In the genomic region with DNA sequence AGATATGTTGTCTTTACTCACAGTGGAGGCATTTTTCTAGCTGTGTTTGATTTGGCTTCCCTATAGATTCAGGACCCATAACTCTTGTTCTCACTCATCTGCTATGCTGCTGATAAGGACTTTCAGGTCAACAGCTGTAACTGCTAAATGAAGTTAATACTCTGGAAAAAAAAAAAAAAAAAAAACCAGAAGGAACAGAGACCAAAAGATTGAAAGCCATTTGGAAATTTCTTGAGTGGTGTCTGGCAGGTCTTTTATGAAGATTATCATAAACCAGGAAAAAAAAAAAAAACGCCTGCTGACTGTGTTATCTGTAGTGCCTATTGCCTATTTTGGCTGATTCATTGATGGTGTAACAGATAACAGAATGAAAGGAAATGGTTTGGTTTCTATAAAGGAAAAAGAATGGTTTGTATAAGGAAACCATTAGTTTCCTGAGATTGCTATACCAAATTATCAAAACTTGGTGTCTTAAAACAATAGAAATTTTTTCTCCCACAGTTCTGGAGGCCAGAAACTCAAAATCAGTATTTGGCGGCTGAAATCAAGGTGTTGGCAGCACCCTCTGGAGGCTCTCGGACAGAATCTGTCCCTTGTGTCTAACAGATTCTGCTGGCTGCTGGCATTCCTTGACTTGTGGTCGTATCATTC, we compare ENCODE assay signal across 15 cellular contexts.
DNase-seq lines count a peak whose midpoint lies in the region; ATAC-seq and TF ChIP-seq lines count a peak whose summit lies in the region.
"Had no signal": no experiment of that assay in that cellular context is flagged by ENCODE, and none has a peak within 500 bp of the region (broad histone marks: within the 10 kb centered on the region; RNA-seq: fewer than 3 reads in every experiment).

No MANE protein-coding gene starts in this region.

- peaks cover 50% of the 10 kb centered on the region for H3K27me3 Mint-ChIP-seq in activated CD8-positive, alpha-beta T cell treated with anti-CD3 and anti-CD28 coated beads, Interleukin-2, amount 10 ng/mL, durations not matched to agents 7 days and 5 days (ENCODE audit: low read depth)
- peaks cover 43% of the 10 kb centered on the region for H3K27me3 Mint-ChIP-seq in activated CD8-positive, alpha-beta T cell treated with anti-CD3 and anti-CD28 coated beads for 36 hours
- peaks cover 38 to 42% of the 10 kb centered on the region in 2 donors for H3K27me3 Mint-ChIP-seq in effector memory CD8-positive, alpha-beta T cell

- H3K9me3 Mint-ChIP-seq in activated CD8-positive, alpha-beta T cell treated with anti-CD3 and anti-CD28 coated beads, Interleukin-2, amount 10 ng/mL, durations not matched to agents 7 days and 5 days (ENCODE audit: insufficient read depth): no peaks in the 10 kb centered on the region
- no peaks in the 10 kb centered on the region for H3K9me3 Mint-ChIP-seq in activated CD8-positive, alpha-beta T cell treated with anti-CD3 and anti-CD28 coated beads for 36 hours
- no peaks in the 10 kb centered on the region for H3K9me3 Mint-ChIP-seq in effector memory CD8-positive, alpha-beta T cell
- H3K9me3 Mint-ChIP-seq: dendritic cell treated with granulocyte-macrophage colony-stimulating factor and Interleukin-4, amounts not matched to agents 40 ng/mL and 50 ng/mL, for 4 days; T-helper 2 cell treated with Interferon-gamma antibody and Interleukin-4, amounts not matched to agents 5 μg/mL and 100 μg/mL, for 36 hours had no signal

- ATAC-seq in activated CD8-positive, alpha-beta T cell treated with anti-CD3 and anti-CD28 coated beads, Interleukin-2, amount 10 ng/mL, durations not matched to agents 7 days and 5 days: peak; percentile 19
- ATAC-seq in activated CD8-positive, alpha-beta T cell treated with anti-CD3 and anti-CD28 coated beads for 36 hours: no peak
- peak; percentile 50 for ATAC-seq in effector memory CD8-positive, alpha-beta T cell (replicated peaks)
- no peak for ATAC-seq in left colon

- no peak for TF ChIP-seq CTCF in activated CD8-positive, alpha-beta T cell treated with anti-CD3 and anti-CD28 coated beads for 36 hours (IDR thresholded peaks at IDR 0.05)

- H3K4me3 Mint-ChIP-seq in activated CD8-positive, alpha-beta T cell treated with anti-CD3 and anti-CD28 coated beads, Interleukin-2, amount 10 ng/mL, durations not matched to agents 7 days and 5 days: no peak overlapping the region
- H3K4me3 Mint-ChIP-seq in activated CD8-positive, alpha-beta T cell treated with anti-CD3 and anti-CD28 coated beads for 36 hours: no peak overlapping the region
- no peak overlapping the region for H3K4me3 Mint-ChIP-seq in effector memory CD8-positive, alpha-beta T cell
- H3K4me3 Mint-ChIP-seq: dendritic cell treated with granulocyte-macrophage colony-stimulating factor and Interleukin-4, amounts not matched to agents 40 ng/mL and 50 ng/mL, for 4 days; T-helper 2 cell treated with Interferon-gamma antibody and Interleukin-4, amounts not matched to agents 5 μg/mL and 100 μg/mL, for 36 hours had no signal

- POLR2A ChIA-PET in activated CD8-positive, alpha-beta T cell treated with anti-CD3 and anti-CD28 coated beads, Interleukin-2, amount 10 ng/mL, durations not matched to agents 7 days and 5 days (lab: Charles Lee): no interaction called here
- POLR2A ChIA-PET in activated CD8-positive, alpha-beta T cell treated with anti-CD3 and anti-CD28 coated beads for 36 hours (lab: Charles Lee): no interaction called here

- intact Hi-C loops in activated CD8-positive, alpha-beta T cell treated with anti-CD3 and anti-CD28 coated beads for 36 hours (cut with micrococcal nuclease): no loop called here
- intact Hi-C loops in left colon (cut with DNase I, micrococcal nuclease): no loop called here

- H3K36me3 Mint-ChIP-seq in activated CD8-positive, alpha-beta T cell treated with anti-CD3 and anti-CD28 coated beads, Interleukin-2, amount 10 ng/mL, durations not matched to agents 7 days and 5 days (ENCODE audit: low read depth): no peaks in the 10 kb centered on the region
- no peaks in the 10 kb centered on the region for H3K36me3 Mint-ChIP-seq in activated CD8-positive, alpha-beta T cell treated with anti-CD3 and anti-CD28 coated beads for 36 hours (ENCODE audit: low read depth)
- no peaks in the 10 kb centered on the region for H3K36me3 Mint-ChIP-seq in effector memory CD8-positive, alpha-beta T cell (ENCODE audit: insufficient read depth)

- CTCF ChIA-PET in activated CD8-positive, alpha-beta T cell treated with anti-CD3 and anti-CD28 coated beads, Interleukin-2, amount 10 ng/mL, durations not matched to agents 7 days and 5 days (lab: Charles Lee): no interaction called here
- CTCF ChIA-PET in activated CD8-positive, alpha-beta T cell treated with anti-CD3 and anti-CD28 coated beads for 36 hours (lab: Charles Lee): interaction anchor here (1.2 to 1.4 kb wide), 2 partner anchors 23 to 162 kb away, joined by 3 read pairs; no protein-coding TSS in a partner anchor

- peaks cover 16% of the 10 kb centered on the region for H3K4me1 Mint-ChIP-seq in activated CD8-positive, alpha-beta T cell treated with anti-CD3 and anti-CD28 coated beads, Interleukin-2, amount 10 ng/mL, durations not matched to agents 7 days and 5 days (ENCODE audit: low read depth)
- H3K4me1 Mint-ChIP-seq in activated CD8-positive, alpha-beta T cell treated with anti-CD3 and anti-CD28 coated beads for 36 hours (ENCODE audit: low read depth): peaks cover 14% of the 10 kb centered on the region
- H3K4me1 Mint-ChIP-seq in effector memory CD8-positive, alpha-beta T cell (ENCODE audit: low read depth in 2 of 2): peaks cover 8 to 13% of the 10 kb centered on the region in 2 donors

- DNase-seq in activated CD8-positive, alpha-beta T cell treated with anti-CD3 and anti-CD28 coated beads, Interleukin-2, amount 10 ng/mL, durations not matched to agents 7 days and 5 days: no peak
- DNase-seq in activated CD8-positive, alpha-beta T cell treated with anti-CD3 and anti-CD28 coated beads for 36 hours: no peak
- peak; percentile 69 for DNase-seq in RPMI7951 (ENCODE audit: low read depth)
- no peak for DNase-seq in effector memory CD8-positive, alpha-beta T cell
- peak; percentile 43 for DNase-seq in pulmonary artery endothelial cell (ENCODE audit: low read depth, low spot score)
- DNase-seq in left colon: no peak
- DNase-seq in stimulated activated CD4-positive, alpha-beta T cell treated with anti-CD3 and anti-CD28 coated beads, Interleukin-1b, Interleukin-23, amount 100 ng/mL, for 48 hours: no peak
- DNase-seq in hepatic stellate cell (ENCODE audit: low spot score): no peak
- DNase-seq: ACHN, Calu3, NCI-H1417, NCI-H446 treated with DMSO at 0.1 percent for 48 hours, testis had no signal

- no peak overlapping the region for H3K27ac Mint-ChIP-seq in activated CD8-positive, alpha-beta T cell treated with anti-CD3 and anti-CD28 coated beads, Interleukin-2, amount 10 ng/mL, durations not matched to agents 7 days and 5 days
- H3K27ac Mint-ChIP-seq in activated CD8-positive, alpha-beta T cell treated with anti-CD3 and anti-CD28 coated beads for 36 hours: no peak overlapping the region
- no peak overlapping the region for H3K27ac Mint-ChIP-seq in effector memory CD8-positive, alpha-beta T cell
- H3K27ac Mint-ChIP-seq: dendritic cell treated with granulocyte-macrophage colony-stimulating factor and Interleukin-4, amounts not matched to agents 40 ng/mL and 50 ng/mL, for 4 days; T-helper 2 cell treated with Interferon-gamma antibody and Interleukin-4, amounts not matched to agents 5 μg/mL and 100 μg/mL, for 36 hours had no signal

Comparison
In these comparisons a context has a peak if more than half of its experiments do, and no peak if none do; other contexts are left out.
1. ATAC-seq: peak in activated CD8-positive, alpha-beta T cell treated with anti-CD3 and anti-CD28 coated beads, Interleukin-2, amount 10 ng/mL, durations not matched to agents 7 days and 5 days (single experiment) and effector memory CD8-positive, alpha-beta T cell (single experiment); none in activated CD8-positive, alpha-beta T cell treated with anti-CD3 and anti-CD28 coated beads for 36 hours (single experiment) and left colon (single experiment).
2. DNase-seq: peak in RPMI7951 (single experiment) and pulmonary artery endothelial cell (single experiment); none in activated CD8-positive, alpha-beta T cell treated with anti-CD3 and anti-CD28 coated beads, Interleukin-2, amount 10 ng/mL, durations not matched to agents 7 days and 5 days (single experiment), activated CD8-positive, alpha-beta T cell treated with anti-CD3 and anti-CD28 coated beads for 36 hours (single experiment), effector memory CD8-positive, alpha-beta T cell (0 of 3), left colon (0 of 2), stimulated activated CD4-positive, alpha-beta T cell treated with anti-CD3 and anti-CD28 coated beads, Interleukin-1b, Interleukin-23, amount 100 ng/mL, for 48 hours (single experiment) and hepatic stellate cell (single experiment).